In the genomic region with DNA sequence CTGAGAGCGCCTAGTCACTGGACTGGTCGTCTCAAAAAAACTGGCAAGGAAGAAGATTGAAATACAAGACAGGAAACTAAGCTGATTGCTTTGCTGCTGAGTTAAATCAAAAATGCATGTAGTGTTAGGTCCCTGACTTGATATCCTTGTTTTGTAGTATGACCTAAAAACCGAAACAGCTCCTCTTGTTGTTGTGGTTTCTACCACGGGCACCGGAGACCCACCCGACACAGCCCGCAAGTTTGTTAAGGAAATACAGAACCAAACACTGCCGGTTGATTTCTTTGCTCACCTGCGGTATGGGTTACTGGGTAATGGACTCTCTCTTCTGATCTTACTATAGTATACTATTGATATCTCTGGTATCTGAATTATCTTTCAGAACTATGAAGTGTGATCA, we compare ENCODE assay signal across 18 cellular contexts. TPM values are rescaled to one million over a fixed set of nuclear protein-coding genes. Genes with fewer than 3 reads are reported as not detected.
DNase-seq lines count a peak whose midpoint lies in the region; ATAC-seq and TF ChIP-seq lines count a peak whose summit lies in the region.
"Had no signal": no experiment of that assay in that cellular context is flagged by ENCODE, and none has a peak within 500 bp of the region (broad histone marks: within the 10 kb centered on the region; RNA-seq: fewer than 3 reads in every experiment).

No MANE protein-coding gene starts in this region.

- peak overlapping the region; percentile 55 for H3K27ac Mint-ChIP-seq in activated CD4-positive, alpha-beta T cell treated with anti-CD3 and anti-CD28 coated beads for 36 hours
- H3K27ac Mint-ChIP-seq in natural killer cell treated with Interleukin-12 subunit alpha and Interleukin-12 subunit beta and Interleukin-15 and Interleukin-18, amount 100 ng/mL, for 72 hours = peak overlapping the region; percentile 86 to 90
- H3K27ac Mint-ChIP-seq: nephron progenitor cell had no signal

- peak; percentile 5 for ATAC-seq in activated CD4-positive, alpha-beta T cell treated with anti-CD3 and anti-CD28 coated beads for 36 hours
- ATAC-seq in natural killer cell treated with Interleukin-12 subunit alpha and Interleukin-12 subunit beta and Interleukin-15 and Interleukin-18, amount 100 ng/mL, for 72 hours = peak in 1 of 2 donors; percentile 1
- ATAC-seq: left ventricle myocardium superior, Panc1 had no signal

- CTCF ChIA-PET in activated CD4-positive, alpha-beta T cell treated with anti-CD3 and anti-CD28 coated beads for 36 hours (lab: Charles Lee) = interaction anchor here (1.7 to 2.2 kb wide), 3 partner anchors 14 to 16 kb away, joined by 5 to 10 read pairs (median 8); no protein-coding TSS in a partner anchor

- H3K4me1 ChIP-seq in KMS-11 (ENCODE audit: low read depth, poor library complexity, severe bottlenecking) (peaks cover 63% of the 10 kb centered on the region), tibial artery (peaks cover 0 to 23% (median 9%) of the 10 kb centered on the region in 4 donors)

- H3K4me1 Mint-ChIP-seq in activated CD4-positive, alpha-beta T cell treated with anti-CD3 and anti-CD28 coated beads for 36 hours = peaks cover 69% of the 10 kb centered on the region
- H3K4me1 Mint-ChIP-seq in natural killer cell treated with Interleukin-12 subunit alpha and Interleukin-12 subunit beta and Interleukin-15 and Interleukin-18, amount 100 ng/mL, for 72 hours (ENCODE audit: low read depth in 2 of 2) = peaks cover 65 to 74% of the 10 kb centered on the region in 2 donors

- H3K36me3 ChIP-seq in KMS-11 (ENCODE audit: insufficient read depth) (peaks cover 24% of the 10 kb centered on the region), tibial artery (peaks cover 22 to 39% (median 29%) of the 10 kb centered on the region in 3 donors)

- H4K20me1 ChIP-seq in KMS-11 (ENCODE audit: insufficient read depth) = peaks cover 46% of the 10 kb centered on the region

- H3K27ac ChIP-seq in KMS-11 (peak overlapping the region; percentile 76), tibial artery (no peak overlapping the region)
- H3K27ac ChIP-seq: 22Rv1, coronary artery, right atrium auricular region had no signal

- H3K27me3 ChIP-seq in KMS-11 (ENCODE audit: insufficient read depth, low read depth) = no peaks in the 10 kb centered on the region
- no peaks in the 10 kb centered on the region for H3K27me3 ChIP-seq in tibial artery
- H3K27me3 ChIP-seq: right atrium auricular region had no signal

- H3K4me3 ChIP-seq in KMS-11 (IDR thresholded peaks at IDR 0.05; ENCODE audit: insufficient read depth, low read depth, low read length) = no peak overlapping the region
- no peak overlapping the region for H3K4me3 ChIP-seq in tibial artery
- H3K4me3 ChIP-seq: coronary artery, right atrium auricular region had no signal

- H3K9ac ChIP-seq in KMS-11 = peak overlapping the region; percentile 25; the same call in 1 of the 2 replicates

- H3K9me3 ChIP-seq in tibial artery = no peaks in the 10 kb centered on the region
- H3K9me3 ChIP-seq: Caco-2, right atrium auricular region had no signal

- no peak overlapping the region for H2AFZ ChIP-seq in KMS-11 (ENCODE audit: low read depth)

- DNase-seq in activated CD4-positive, alpha-beta T cell treated with anti-CD3 and anti-CD28 coated beads for 36 hours = peak; percentile 47
- DNase-seq in activated CD4-positive, alpha-beta T cell treated with anti-CD3 and anti-CD28 coated beads, Interleukin-2, amount 50 U/mL, for 1 hour = no peak
- peak; percentile 59 to 60 for DNase-seq in activated T-cell treated with anti-CD3 and anti-CD28 coated beads, Interleukin-2, amount 50 U/mL, for 48 hours
- no peak for DNase-seq in natural killer cell treated with Interleukin-12 subunit alpha and Interleukin-12 subunit beta and Interleukin-15 and Interleukin-18, amount 100 ng/mL, for 72 hours (ENCODE audit: low spot score)
- DNase-seq in islet precursor cell (no peak), D341Med (ENCODE audit: low spot score) (no peak), tibial artery (no peak)
- DNase-seq: amniotic stem cell, Caco-2, left ventricle myocardium superior, NCI-H146, nephron progenitor cell had no signal

- no peaks in the 10 kb centered on the region for H3K27me3 Mint-ChIP-seq in activated CD4-positive, alpha-beta T cell treated with anti-CD3 and anti-CD28 coated beads for 36 hours
- no peaks in the 10 kb centered on the region for H3K27me3 Mint-ChIP-seq in natural killer cell treated with Interleukin-12 subunit alpha and Interleukin-12 subunit beta and Interleukin-15 and Interleukin-18, amount 100 ng/mL, for 72 hours

- intact Hi-C loops in activated CD4-positive, alpha-beta T cell treated with anti-CD3 and anti-CD28 coated beads for 36 hours (cut with DNase I, micrococcal nuclease) = no loop called here
- intact Hi-C loops in tibial artery (cut with DNase I; ENCODE audit: low total_unique reads) = loop anchor here (10.0 kb wide), 1 partner anchor 1672 kb away; the partner anchor contains the start of gene SEMA5A

- H3K9me3 Mint-ChIP-seq in activated CD4-positive, alpha-beta T cell treated with anti-CD3 and anti-CD28 coated beads for 36 hours (ENCODE audit: low read depth) = no peaks in the 10 kb centered on the region
- H3K9me3 Mint-ChIP-seq in natural killer cell treated with Interleukin-12 subunit alpha and Interleukin-12 subunit beta and Interleukin-15 and Interleukin-18, amount 100 ng/mL, for 72 hours = no peaks in the 10 kb centered on the region
- H3K9me3 Mint-ChIP-seq: nephron progenitor cell had no signal

- H3K36me3 Mint-ChIP-seq in activated CD4-positive, alpha-beta T cell treated with anti-CD3 and anti-CD28 coated beads for 36 hours (ENCODE audit: low read depth) = peaks cover 60% of the 10 kb centered on the region
- peaks cover 40% of the 10 kb centered on the region for H3K36me3 Mint-ChIP-seq in natural killer cell treated with Interleukin-12 subunit alpha and Interleukin-12 subunit beta and Interleukin-15 and Interleukin-18, amount 100 ng/mL, for 72 hours

- peak overlapping the region; percentile 63 for H3K4me2 ChIP-seq in KMS-11

- TF ChIP-seq CTCF in KMS-11 (conservative IDR thresholded peaks at IDR 0.05; ENCODE audit: low read depth, low read length) (no peak), tibial artery (IDR thresholded peaks at IDR 0.05) (no peak)

- H3K79me2 ChIP-seq in KMS-11 (ENCODE audit: insufficient read depth, low read depth) = peaks cover 97% of the 10 kb centered on the region

- POLR2A ChIA-PET in activated CD4-positive, alpha-beta T cell treated with anti-CD3 and anti-CD28 coated beads for 36 hours (lab: Charles Lee) = no interaction called here

- H3K4me3 Mint-ChIP-seq in activated CD4-positive, alpha-beta T cell treated with anti-CD3 and anti-CD28 coated beads for 36 hours = peak overlapping the region; percentile 48
- peak overlapping the region; percentile 67 for H3K4me3 Mint-ChIP-seq in natural killer cell treated with Interleukin-12 subunit alpha and Interleukin-12 subunit beta and Interleukin-15 and Interleukin-18, amount 100 ng/mL, for 72 hours
- H3K4me3 Mint-ChIP-seq: nephron progenitor cell had no signal

RNA-seq across cellular contexts. Expression of gene MTRR, which starts 4.3 kb away (rescaled TPM):
- 10 to 100 TPM; 49.3 to 52.9 TPM for total RNA-seq in activated CD4-positive, alpha-beta T cell treated with anti-CD3 and anti-CD28 coated beads for 36 hours
- 10 to 100 TPM; 72.7 to 91.3 TPM for total RNA-seq in natural killer cell treated with Interleukin-12 subunit alpha and Interleukin-12 subunit beta and Interleukin-15 and Interleukin-18, amount 100 ng/mL, for 72 hours

RNA-seq across cellular contexts. Expression of gene FASTKD3, which starts 4.4 kb away (rescaled TPM):
- total RNA-seq in activated CD4-positive, alpha-beta T cell treated with anti-CD3 and anti-CD28 coated beads for 36 hours = 1 to 10 TPM; 9.2 to 9.6 TPM
- 10 to 100 TPM; 13.6 to 16.2 TPM for total RNA-seq in natural killer cell treated with Interleukin-12 subunit alpha and Interleukin-12 subunit beta and Interleukin-15 and Interleukin-18, amount 100 ng/mL, for 72 hours

RNA-seq across cellular contexts. Expression of gene CFAP90, which starts 22.3 kb away (rescaled TPM):
- not detected for total RNA-seq in activated CD4-positive, alpha-beta T cell treated with anti-CD3 and anti-CD28 coated beads for 36 hours
- total RNA-seq in natural killer cell treated with Interleukin-12 subunit alpha and Interleukin-12 subunit beta and Interleukin-15 and Interleukin-18, amount 100 ng/mL, for 72 hours = not detected
- total RNA-seq: left ventricle myocardium superior, NCI-H460, right atrium auricular region had no signal

Comparison
In these comparisons a context has a peak if more than half of its experiments do, and no peak if none do; other contexts are left out.
1. DNase-seq: peak in activated CD4-positive, alpha-beta T cell treated with anti-CD3 and anti-CD28 coated beads for 36 hours (single experiment) and activated T-cell treated with anti-CD3 and anti-CD28 coated beads, Interleukin-2, amount 50 U/mL, for 48 hours (2 of 2); none in activated CD4-positive, alpha-beta T cell treated with anti-CD3 and anti-CD28 coated beads, Interleukin-2, amount 50 U/mL, for 1 hour (single experiment), natural killer cell treated with Interleukin-12 subunit alpha and Interleukin-12 subunit beta and Interleukin-15 and Interleukin-18, amount 100 ng/mL, for 72 hours (single experiment), islet precursor cell (single experiment), D341Med (single experiment) and tibial artery (0 of 2).